Comparison of ENCODE assay signal across 18 cellular contexts in the genomic region with DNA sequence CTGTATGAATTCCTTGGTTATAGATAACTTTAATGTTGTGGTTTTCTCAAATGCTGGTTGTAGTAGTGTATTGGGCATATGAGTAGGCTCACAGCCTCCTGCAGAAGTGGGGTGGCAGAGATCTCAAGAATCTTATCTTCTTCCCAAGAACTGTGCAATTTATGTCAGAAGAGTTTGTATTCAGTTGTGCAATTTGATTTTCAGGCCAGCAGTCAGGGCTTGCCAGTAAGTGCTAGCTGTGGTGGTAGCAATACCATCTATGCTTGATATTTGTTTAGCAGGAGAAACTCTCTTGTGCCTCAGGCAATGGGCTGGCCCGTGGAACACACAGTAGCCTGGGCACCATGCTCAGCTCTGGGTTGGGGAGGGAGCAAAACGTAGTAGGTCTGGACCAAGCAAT. TPM values are rescaled to one million over a fixed set of nuclear protein-coding genes. Genes with fewer than 3 reads are reported as not detected.
DNase-seq lines count a peak whose midpoint lies in the region; ATAC-seq and TF ChIP-seq lines count a peak whose summit lies in the region.
"Had no signal": no experiment of that assay in that cellular context is flagged by ENCODE, and none has a peak within 500 bp of the region (broad histone marks: within the 10 kb centered on the region; RNA-seq: fewer than 3 reads in every experiment).

No MANE protein-coding gene starts in this region.

- peak; percentile 38 to 62 for ATAC-seq in lower lobe of right lung
- ATAC-seq in HG02588 (IDR thresholded peaks at IDR 0.05; ENCODE audit: unreplicated experiment) = no peak
- ATAC-seq: HCT116, HepG2 had no signal

- H3K4me3 ChIP-seq in adipocyte (ENCODE audit: low read length) (no peak overlapping the region), lower lobe of right lung (no peak overlapping the region)

- intact Hi-C loops in lower lobe of right lung (cut with DNase I) = no loop called here

- no peak overlapping the region for H3K27ac ChIP-seq in lower lobe of right lung
- H3K27ac ChIP-seq: C4-2B had no signal

- H3K4me1 ChIP-seq in adipocyte (ENCODE audit: control insufficient read depth, insufficient read depth, low read length) (peaks cover 11% of the 10 kb centered on the region), lower lobe of right lung (no peaks in the 10 kb centered on the region)

- no peak for TF ChIP-seq CTCF in lower lobe of right lung (IDR thresholded peaks at IDR 0.05)

- H3K9me3 ChIP-seq in adipocyte (ENCODE audit: control insufficient read depth, low read length) (peaks cover 8% of the 10 kb centered on the region), lower lobe of right lung (peaks cover 12% of the 10 kb centered on the region)

- H3K9ac ChIP-seq in adipocyte (ENCODE audit: low read length) = no peak overlapping the region

- H3K27me3 ChIP-seq in adipocyte (replicated peaks; ENCODE audit: control insufficient read depth, insufficient read depth, low read length) = no peaks in the 10 kb centered on the region
- no peaks in the 10 kb centered on the region for H3K27me3 ChIP-seq in lower lobe of right lung (ENCODE audit: low read depth)

- H3K36me3 ChIP-seq in adipocyte (ENCODE audit: control insufficient read depth, insufficient read depth, low read length, severe bottlenecking) = no peaks in the 10 kb centered on the region
- H3K36me3 ChIP-seq in lower lobe of right lung = no peaks in the 10 kb centered on the region

- peak; percentile 20 for DNase-seq in adipocyte (ENCODE audit: low read depth)
- peak; percentile 7 for DNase-seq in fibroblast of gingiva (ENCODE audit: low read depth)
- DNase-seq in lower lobe of right lung = no peak
- DNase-seq in Kasumi-1 (lab: John Stamatoyannopoulos, UW) = no peak
- DNase-seq in stimulated activated naive CD4-positive, alpha-beta T cell treated with Interleukin-2 at 50 U/mL for 16 hours (lab: John Stamatoyannopoulos, UW) = no peak
- DNase-seq: ACHN; AML-193; CD4-positive, alpha-beta T cell; DMS153; DMS79; GDM1; GOT3; H7; HFFc6 had no signal

RNA-seq across cellular contexts. Expression of a gene that starts 58.4 kb away (rescaled TPM):
- total RNA-seq in lower lobe of right lung = 54.0 TPM

Comparison
In these comparisons a context has a peak if more than half of its experiments do, and no peak if none do; other contexts are left out.
1. DNase-seq: peak in adipocyte (single experiment) and fibroblast of gingiva (single experiment); none in lower lobe of right lung (single experiment), Kasumi-1 (0 of 2) and stimulated activated naive CD4-positive, alpha-beta T cell treated with Interleukin-2 at 50 U/mL for 16 hours (single experiment).